Comparison of ENCODE assay signal across 8 cellular contexts in the genomic region with DNA sequence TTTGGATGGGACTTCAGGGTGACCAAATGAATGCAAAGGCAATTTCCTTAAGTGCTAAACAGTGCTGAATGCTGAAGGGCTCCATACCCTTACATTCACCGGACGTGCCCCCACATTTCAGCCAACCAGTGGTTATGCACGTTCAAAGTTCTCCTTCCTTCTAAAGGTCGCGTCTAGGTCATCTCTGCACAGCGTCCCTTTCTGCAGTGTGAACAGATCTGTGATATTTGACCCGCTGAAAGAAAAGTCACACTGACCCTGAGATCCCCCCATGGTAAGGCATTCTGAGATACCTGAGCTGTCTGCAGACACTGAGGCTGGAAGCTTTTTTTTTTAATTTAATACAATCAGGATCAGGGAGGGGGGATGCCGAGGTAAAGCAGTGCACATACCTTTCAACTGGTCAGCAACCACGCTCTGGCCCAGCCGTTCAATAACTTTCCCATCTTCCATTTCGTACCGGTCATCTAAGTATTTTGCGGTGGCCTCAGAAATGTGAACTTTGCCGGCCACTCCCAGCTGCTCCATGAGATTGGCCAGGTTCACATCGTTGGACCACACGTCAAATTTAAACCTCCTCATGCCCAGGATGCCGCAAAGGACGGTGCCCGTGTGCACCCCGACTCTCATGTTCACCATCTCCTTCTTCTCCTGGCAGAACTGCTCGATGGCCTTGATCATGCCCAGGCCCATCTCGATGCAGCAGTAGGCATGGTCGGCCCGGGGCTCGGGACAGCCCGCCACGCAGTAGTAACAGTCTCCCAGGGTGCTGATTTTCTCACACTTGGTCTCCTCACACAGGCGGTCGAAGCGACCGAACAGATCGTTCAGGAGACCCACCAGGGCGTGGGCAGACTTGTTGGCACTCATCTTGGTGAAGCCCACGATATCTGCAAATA.
DNase-seq lines count a peak whose midpoint lies in the region; ATAC-seq and TF ChIP-seq lines count a peak whose summit lies in the region.

No MANE protein-coding gene starts in this region.

- peaks cover 29% of the 10 kb centered on the region for H3K4me1 ChIP-seq in ACC112 (ENCODE audit: control insufficient read depth, insufficient read depth, low read length, unreplicated experiment)
- H3K4me1 ChIP-seq in mucosa of rectum (ENCODE audit: control insufficient read depth in 2 of 2, insufficient read depth in 2 of 2, low read length in 2 of 2) = peaks cover 39 to 55% of the 10 kb centered on the region in 2 donors

- H2AFZ ChIP-seq in ACC112 (ENCODE audit: low read length, unreplicated experiment) = no peak overlapping the region

- ATAC-seq in GM19023 (IDR thresholded peaks at IDR 0.05; ENCODE audit: unreplicated experiment) (no peak), HG03095 (IDR thresholded peaks at IDR 0.05; ENCODE audit: unreplicated experiment) (no peak), HG03460 (IDR thresholded peaks at IDR 0.05; ENCODE audit: unreplicated experiment) (no peak)

- H3K27me3 ChIP-seq in ACC112 (ENCODE audit: insufficient read depth, low read length) (no peaks in the 10 kb centered on the region), HL-60 (ENCODE audit: insufficient read depth, poor library complexity, severe bottlenecking) (no peaks in the 10 kb centered on the region), mucosa of rectum (ENCODE audit: control insufficient read depth in 2 of 2, insufficient read depth in 2 of 2, low read length in 2 of 2) (no peaks in the 10 kb centered on the region)

- TF ChIP-seq CTCF in HL-60 (IDR thresholded peaks at IDR 0.05; ENCODE audit: insufficient read depth, low read length) (no peak), cardiac fibroblast (IDR thresholded peaks at IDR 0.05; ENCODE audit: low read depth, low read length) (no peak)

- H3K9me3 ChIP-seq in mucosa of rectum (ENCODE audit: control insufficient read depth in 2 of 2, low read length in 2 of 2) = no peaks in the 10 kb centered on the region

- H3K36me3 ChIP-seq in ACC112 (ENCODE audit: insufficient read depth, low read length) (no peaks in the 10 kb centered on the region), mucosa of rectum (ENCODE audit: control insufficient read depth in 2 of 2, insufficient read depth in 2 of 2, low read length in 2 of 2) (peaks cover 0 to 2% of the 10 kb centered on the region in 2 donors)

- no peak overlapping the region for H3K27ac ChIP-seq in ACC112 (ENCODE audit: low read depth, low read length)
- H3K27ac ChIP-seq in HL-60 (replicated peaks) = no peak overlapping the region
- no peak overlapping the region for H3K27ac ChIP-seq in mucosa of rectum (ENCODE audit: low read depth in 2 of 2, low read length in 2 of 2)

- DNase-seq in HL-60 (ENCODE audit: low read depth in 1 of 2, low spot score in 1 of 2) (no peak), cardiac fibroblast (ENCODE audit: low read depth in 2 of 2) (peak in 1 of 2 donors; percentile 16), NK-92 (lab: John Stamatoyannopoulos, UW; ENCODE audit: unreplicated experiment) (no peak)

- H3K9ac ChIP-seq in mucosa of rectum (ENCODE audit: low read depth in 1 of 2, low read length in 2 of 2) = peak overlapping the region in 1 of 2 donors; percentile 56

- H3K79me2 ChIP-seq in ACC112 (ENCODE audit: control insufficient read depth, insufficient read depth, low read length, unreplicated experiment) = peaks cover 44% of the 10 kb centered on the region

- H3K4me3 ChIP-seq in ACC112 (ENCODE audit: low read depth, low read length) = peak overlapping the region; percentile 78
- H3K4me3 ChIP-seq in HL-60 (replicated peaks; ENCODE audit: insufficient read depth, low read length) = peak overlapping the region; percentile 40
- peak overlapping the region; percentile 11 to 40 for H3K4me3 ChIP-seq in cardiac fibroblast (replicated peaks in 1 of 2; ENCODE audit: low read depth in 2 of 2, low read length in 2 of 2)
- H3K4me3 ChIP-seq in mucosa of rectum (ENCODE audit: low read length in 2 of 2) = peak overlapping the region; percentile 36 to 37

Comparison
In these comparisons a context has a peak if more than half of its experiments do, and no peak if none do; other contexts are left out.
1. H3K4me3 ChIP-seq: peak in every context shown above with its lines; median percentile 78 in ACC112; 40 in HL-60; 36 in mucosa of rectum; 26 in cardiac fibroblast.